ENCODE assay signal across 8 cellular contexts in the genomic region with DNA sequence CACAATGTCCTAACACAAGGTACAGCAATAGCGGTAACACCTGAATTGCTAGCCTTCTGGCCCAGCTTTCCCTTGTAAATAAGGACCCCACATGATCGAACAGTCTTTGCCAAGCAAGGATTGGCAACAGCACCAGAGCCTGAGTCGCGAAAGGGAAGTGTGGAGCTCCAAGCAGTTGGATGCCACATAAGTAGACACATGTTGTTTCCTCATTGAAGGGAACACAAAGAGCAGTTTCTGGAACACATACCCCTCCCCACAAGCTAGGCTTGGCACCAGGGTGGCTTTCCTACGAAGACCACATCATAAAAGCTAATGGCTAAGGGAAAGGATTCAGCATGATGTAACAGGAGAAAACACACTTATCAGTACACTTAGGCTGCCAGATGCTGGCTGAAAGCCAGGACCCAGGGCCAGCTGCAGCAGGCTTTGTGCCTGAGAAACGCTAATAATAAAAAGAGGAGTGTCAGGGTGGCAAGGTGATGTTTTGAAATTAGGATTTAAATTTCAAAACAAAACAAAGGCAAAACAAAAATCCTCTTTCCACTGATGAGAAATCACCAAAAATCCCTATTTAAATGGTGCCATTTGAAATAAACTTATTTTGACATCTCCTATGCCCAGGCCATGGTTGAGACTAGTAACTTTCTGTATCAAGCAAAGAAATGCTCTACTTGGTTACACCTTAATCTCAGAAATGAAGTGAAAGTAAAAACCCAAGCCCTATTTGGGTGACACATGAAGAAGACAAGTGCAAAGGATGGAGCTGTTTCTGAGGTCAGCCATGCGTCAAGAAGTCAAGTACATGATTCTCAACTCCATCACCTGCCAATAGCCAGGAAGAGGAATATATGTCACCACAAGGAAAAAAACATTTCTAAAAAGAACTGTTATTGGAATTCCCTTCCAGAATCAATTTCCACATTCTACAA. TPM values are rescaled to one million over a fixed set of nuclear protein-coding genes. Genes with fewer than 3 reads are reported as not detected.
DNase-seq lines count a peak whose midpoint lies in the region; ATAC-seq and TF ChIP-seq lines count a peak whose summit lies in the region.

No MANE protein-coding gene starts in this region.

- H3K27ac Mint-ChIP-seq in stimulated activated naive CD8-positive, alpha-beta T cell treated with anti-CD3 and anti-CD28 coated beads, Interleukin-15, Interleukin-2, amounts not matched to agents 100 ng/mL and 50 ng/mL, for 24 hours, result peak overlapping the region; percentile 77
- H3K27ac Mint-ChIP-seq in T-cell (peak overlapping the region; percentile 61 to 82), osteocyte (ENCODE audit: unreplicated experiment) (peak overlapping the region; percentile 89)

- H3K27me3 Mint-ChIP-seq in stimulated activated naive CD8-positive, alpha-beta T cell treated with anti-CD3 and anti-CD28 coated beads, Interleukin-15, Interleukin-2, amounts not matched to agents 100 ng/mL and 50 ng/mL, for 24 hours, result no peaks in the 10 kb centered on the region
- H3K27me3 Mint-ChIP-seq in T-cell (no peaks in the 10 kb centered on the region), osteocyte (ENCODE audit: unreplicated experiment) (no peaks in the 10 kb centered on the region)

- POLR2A ChIA-PET in T-cell (lab: Charles Lee), result no interaction called here

- H3K4me3 ChIP-seq in fibroblast of pulmonary artery (replicated peaks; ENCODE audit: low read depth, low read length), result no peak overlapping the region

- H3K4me1 Mint-ChIP-seq in stimulated activated naive CD8-positive, alpha-beta T cell treated with anti-CD3 and anti-CD28 coated beads, Interleukin-15, Interleukin-2, amounts not matched to agents 100 ng/mL and 50 ng/mL, for 24 hours (ENCODE audit: low read depth), result peaks cover 19% of the 10 kb centered on the region
- H3K4me1 Mint-ChIP-seq in T-cell (peaks cover 19 to 22% (median 21%) of the 10 kb centered on the region in 3 donors), osteocyte (ENCODE audit: unreplicated experiment) (peaks cover 39% of the 10 kb centered on the region)

- TF ChIP-seq CTCF in fibroblast of pulmonary artery (IDR thresholded peaks at IDR 0.05; ENCODE audit: low read length, missing control alignments) (no peak), osteocyte (IDR thresholded peaks at IDR 0.05) (no peak)

- ATAC-seq in stimulated activated naive CD8-positive, alpha-beta T cell treated with anti-CD3 and anti-CD28 coated beads, Interleukin-15, Interleukin-2, amounts not matched to agents 100 U/mL and 50 U/mL, for 24 hours, result no peak
- ATAC-seq in T-cell (replicated peaks in 1 of 4) (peak in 1 of 4 experiments; percentile 50), GM19397 (IDR thresholded peaks at IDR 0.05; ENCODE audit: unreplicated experiment) (no peak)

- DNase-seq in stimulated activated naive CD8-positive, alpha-beta T cell treated with anti-CD3 and anti-CD28 coated beads, Interleukin-15, Interleukin-2, amounts not matched to agents 100 U/mL and 50 U/mL, for 24 hours, result no peak
- DNase-seq in NCI-H128 (lab: John Stamatoyannopoulos, UW; ENCODE audit: unreplicated experiment), result peak; percentile 99
- no peak for DNase-seq in T-cell
- DNase-seq in fibroblast of pulmonary artery (ENCODE audit: low read depth), result peak; percentile 88
- no peak for DNase-seq in osteocyte (ENCODE audit: extremely low spot score, unreplicated experiment)
- no peak for DNase-seq in D341Med (ENCODE audit: low spot score)

- no peaks in the 10 kb centered on the region for H3K9me3 Mint-ChIP-seq in stimulated activated naive CD8-positive, alpha-beta T cell treated with anti-CD3 and anti-CD28 coated beads, Interleukin-15, Interleukin-2, amounts not matched to agents 100 ng/mL and 50 ng/mL, for 24 hours
- no peaks in the 10 kb centered on the region for H3K9me3 Mint-ChIP-seq in T-cell
- no peaks in the 10 kb centered on the region for H3K9me3 Mint-ChIP-seq in osteocyte (ENCODE audit: unreplicated experiment)

- peaks cover 22% of the 10 kb centered on the region for H3K36me3 Mint-ChIP-seq in stimulated activated naive CD8-positive, alpha-beta T cell treated with anti-CD3 and anti-CD28 coated beads, Interleukin-15, Interleukin-2, amounts not matched to agents 100 ng/mL and 50 ng/mL, for 24 hours (ENCODE audit: low read depth)
- H3K36me3 Mint-ChIP-seq in T-cell (peaks cover 20% of the 10 kb centered on the region), osteocyte (ENCODE audit: unreplicated experiment) (peaks cover 13% of the 10 kb centered on the region)

- no peak overlapping the region for H3K4me3 Mint-ChIP-seq in stimulated activated naive CD8-positive, alpha-beta T cell treated with anti-CD3 and anti-CD28 coated beads, Interleukin-15, Interleukin-2, amounts not matched to agents 100 ng/mL and 50 ng/mL, for 24 hours
- H3K4me3 Mint-ChIP-seq in T-cell (no peak overlapping the region), osteocyte (ENCODE audit: unreplicated experiment) (peak overlapping the region; percentile 30)

- CTCF ChIA-PET in T-cell (lab: Charles Lee), result no interaction called here

RNA-seq across cellular contexts. Expression of gene CPLANE2, which starts 11.9 kb away (rescaled TPM):
- 10 to 100 TPM in 3 of 5 donors, 1 to 10 TPM in 2; 6.6 to 13.2 (median 11.3) TPM for total RNA-seq in T-cell
- total RNA-seq in osteocyte, result 10.3 and 11.8 TPM in 2 replicates

RNA-seq across cellular contexts. Expression of gene ARHGEF19, which starts 36.4 kb away (rescaled TPM):
- total RNA-seq in T-cell, result 10 to 100 TPM in 3 of 5 donors, 1 to 10 TPM in 2; 7.0 to 17.6 (median 12.3) TPM
- total RNA-seq in osteocyte, result 8.5 and 9.5 TPM in 2 replicates

Comparison
In these comparisons a context has a peak if more than half of its experiments do, and no peak if none do; other contexts are left out.
1. DNase-seq: peak in NCI-H128 (single experiment) and fibroblast of pulmonary artery (single experiment); none in stimulated activated naive CD8-positive, alpha-beta T cell treated with anti-CD3 and anti-CD28 coated beads, Interleukin-15, Interleukin-2, amounts not matched to agents 100 U/mL and 50 U/mL, for 24 hours (single experiment), T-cell (0 of 34), osteocyte (single experiment) and D341Med (single experiment).
2. Peak in every context shown above with its lines, with median percentiles within 50 percentile points of each other: H3K27ac Mint-ChIP-seq.